In genomic region chr12:105189293-105189692, GRCh38 we compare ENCODE assay signal across 16 cellular contexts. TPM values are rescaled to one million over a fixed set of nuclear protein-coding genes. Genes with fewer than 3 reads are reported as not detected.
A peak's percentile ranks its signal among the peaks of the same experiment; 100 is the strongest.
DNase-seq lines count a peak whose midpoint lies in the region; ATAC-seq, FAIRE-seq and TF ChIP-seq lines count a peak whose summit lies in the region.
"Had no signal": no experiment of that assay in that cellular context is flagged by ENCODE, and none has a peak within 500 bp of the region (broad histone marks: within the 10 kb centered on the region; RNA-seq: fewer than 3 reads in every experiment).

No MANE protein-coding gene starts in this region.

- 75% methylated on average over 6 of the region's 6 CpGs for WGBS in A549 (ENCODE audit: missing lambda C conversion rate)
- 77 to 83% methylated on average over 2 to 4 of the region's 6 CpGs for WGBS in endodermal cell (ENCODE audit: insufficient coverage in 1 of 2, insufficient read length in 1 of 2), 2 experiments

- no peaks in the 10 kb centered on the region for H3K9me3 ChIP-seq in A549
- no peaks in the 10 kb centered on the region for H3K9me3 ChIP-seq in endodermal cell (ENCODE audit: control insufficient read depth, low read length)

- DNase-seq in activated CD4-positive, alpha-beta T cell treated with anti-CD3 and anti-CD28 coated beads for 36 hours, result no peak
- no peak for DNase-seq in activated CD4-positive, alpha-beta T cell treated with anti-CD3 and anti-CD28 coated beads, Interleukin-2, amount 10 ng/mL, durations not matched to agents 7 days and 5 days
- DNase-seq in A549 (ENCODE audit: low read depth in 1 of 2, low spot score in 1 of 2) (no peak), endodermal cell (no peak), nephron progenitor cell (no peak)
- no peak for DNase-seq in activated naive CD8-positive, alpha-beta T cell treated with anti-CD3 and anti-CD28 coated beads, Interleukin-2, amount 10 ng/mL, durations not matched to agents 7 days and 5 days
- DNase-seq: 8988T; ACHN; C1 segment of cervical spinal cord; Calu3; CD4-positive, alpha-beta T cell; DMS 273 treated with DMSO at 0.1 percent for 48 hours; H7 had no signal

- peaks cover 5% of the 10 kb centered on the region for H3K4me1 Mint-ChIP-seq in activated CD4-positive, alpha-beta T cell treated with anti-CD3 and anti-CD28 coated beads for 36 hours
- no peaks in the 10 kb centered on the region for H3K4me1 Mint-ChIP-seq in activated CD4-positive, alpha-beta T cell treated with anti-CD3 and anti-CD28 coated beads, Interleukin-2, amount 10 ng/mL, durations not matched to agents 7 days and 5 days
- H3K4me1 Mint-ChIP-seq in activated naive CD8-positive, alpha-beta T cell treated with anti-CD3 and anti-CD28 coated beads, Interleukin-2, amount 10 ng/mL, durations not matched to agents 7 days and 5 days, result no peaks in the 10 kb centered on the region
- H3K4me1 Mint-ChIP-seq in endodermal cell (no peaks in the 10 kb centered on the region), nephron progenitor cell (peaks cover 7% of the 10 kb centered on the region)
- H3K4me1 Mint-ChIP-seq: B cell, GM23338 had no signal

- H3K4me2 ChIP-seq in A549, result no peak overlapping the region
- H3K4me2 ChIP-seq: GM23338 had no signal

- intact Hi-C loops in activated CD4-positive, alpha-beta T cell treated with anti-CD3 and anti-CD28 coated beads for 36 hours (cut with DNase I, micrococcal nuclease), result no loop called here

- no peak overlapping the region for H3K4me3 ChIP-seq in A549
- H3K4me3 ChIP-seq in endodermal cell (ENCODE audit: low read length), result no peak overlapping the region
- H3K4me3 ChIP-seq: GM23338 had no signal

- peaks cover 29% of the 10 kb centered on the region for H3K36me3 Mint-ChIP-seq in activated CD4-positive, alpha-beta T cell treated with anti-CD3 and anti-CD28 coated beads for 36 hours (ENCODE audit: low read depth)
- peaks cover 54% of the 10 kb centered on the region for H3K36me3 Mint-ChIP-seq in activated CD4-positive, alpha-beta T cell treated with anti-CD3 and anti-CD28 coated beads, Interleukin-2, amount 10 ng/mL, durations not matched to agents 7 days and 5 days (ENCODE audit: low read depth)
- H3K36me3 Mint-ChIP-seq in activated naive CD8-positive, alpha-beta T cell treated with anti-CD3 and anti-CD28 coated beads, Interleukin-2, amount 10 ng/mL, durations not matched to agents 7 days and 5 days, result peaks cover 29% of the 10 kb centered on the region
- peaks cover 74% of the 10 kb centered on the region for H3K36me3 Mint-ChIP-seq in endodermal cell (ENCODE audit: low read depth)
- H3K36me3 Mint-ChIP-seq in nephron progenitor cell (ENCODE audit: low read depth), result peaks cover 98% of the 10 kb centered on the region

- H3K4me3 Mint-ChIP-seq in activated CD4-positive, alpha-beta T cell treated with anti-CD3 and anti-CD28 coated beads for 36 hours, result no peak overlapping the region
- H3K4me3 Mint-ChIP-seq in activated CD4-positive, alpha-beta T cell treated with anti-CD3 and anti-CD28 coated beads, Interleukin-2, amount 10 ng/mL, durations not matched to agents 7 days and 5 days, result no peak overlapping the region
- no peak overlapping the region for H3K4me3 Mint-ChIP-seq in activated naive CD8-positive, alpha-beta T cell treated with anti-CD3 and anti-CD28 coated beads, Interleukin-2, amount 10 ng/mL, durations not matched to agents 7 days and 5 days
- H3K4me3 Mint-ChIP-seq in endodermal cell (no peak overlapping the region), nephron progenitor cell (no peak overlapping the region)
- H3K4me3 Mint-ChIP-seq: B cell; CD4-positive, alpha-beta T cell; GM23338 had no signal

- H3K9ac ChIP-seq in endodermal cell (ENCODE audit: extremely low read depth, low read length, poor library complexity, severe bottlenecking), result no peak overlapping the region

- no peaks in the 10 kb centered on the region for H3K9me3 Mint-ChIP-seq in activated CD4-positive, alpha-beta T cell treated with anti-CD3 and anti-CD28 coated beads for 36 hours (ENCODE audit: low read depth)
- no peaks in the 10 kb centered on the region for H3K9me3 Mint-ChIP-seq in activated CD4-positive, alpha-beta T cell treated with anti-CD3 and anti-CD28 coated beads, Interleukin-2, amount 10 ng/mL, durations not matched to agents 7 days and 5 days
- no peaks in the 10 kb centered on the region for H3K9me3 Mint-ChIP-seq in activated naive CD8-positive, alpha-beta T cell treated with anti-CD3 and anti-CD28 coated beads, Interleukin-2, amount 10 ng/mL, durations not matched to agents 7 days and 5 days
- no peaks in the 10 kb centered on the region for H3K9me3 Mint-ChIP-seq in endodermal cell
- peaks cover 18% of the 10 kb centered on the region for H3K9me3 Mint-ChIP-seq in nephron progenitor cell

- H3K27ac Mint-ChIP-seq in activated CD4-positive, alpha-beta T cell treated with anti-CD3 and anti-CD28 coated beads for 36 hours, result peak overlapping the region; percentile 21
- no peak overlapping the region for H3K27ac Mint-ChIP-seq in activated CD4-positive, alpha-beta T cell treated with anti-CD3 and anti-CD28 coated beads, Interleukin-2, amount 10 ng/mL, durations not matched to agents 7 days and 5 days
- peak overlapping the region; percentile 11 for H3K27ac Mint-ChIP-seq in activated naive CD8-positive, alpha-beta T cell treated with anti-CD3 and anti-CD28 coated beads, Interleukin-2, amount 10 ng/mL, durations not matched to agents 7 days and 5 days
- peak overlapping the region; percentile 28 for H3K27ac Mint-ChIP-seq in endodermal cell
- H3K27ac Mint-ChIP-seq in nephron progenitor cell, result no peak overlapping the region
- H3K27ac Mint-ChIP-seq: B cell; CD4-positive, alpha-beta T cell; GM23338 had no signal

- H3K27me3 ChIP-seq in endodermal cell (ENCODE audit: control insufficient read depth, insufficient read depth, low read length, poor library complexity, severe bottlenecking), result no peaks in the 10 kb centered on the region

- no peak for TF ChIP-seq RAD21 in A549 (conservative IDR thresholded peaks at IDR 0.05 in 1 of 2, IDR thresholded peaks at IDR 0.05 in 1 of 2)

- POLR2A ChIA-PET in activated CD4-positive, alpha-beta T cell treated with anti-CD3 and anti-CD28 coated beads for 36 hours (lab: Charles Lee), result interaction anchor here (1.0 kb wide), 1 partner anchor 16 kb away, joined by 3 read pairs; no protein-coding TSS in a partner anchor
- POLR2A ChIA-PET in activated CD4-positive, alpha-beta T cell treated with anti-CD3 and anti-CD28 coated beads, Interleukin-2, amount 10 ng/mL, durations not matched to agents 7 days and 5 days (lab: Charles Lee), result no interaction called here
- POLR2A ChIA-PET in A549 (lab: Yijun Ruan, JAX), result no interaction called here
- POLR2A ChIA-PET in activated naive CD8-positive, alpha-beta T cell treated with anti-CD3 and anti-CD28 coated beads, Interleukin-2, amount 10 ng/mL, durations not matched to agents 7 days and 5 days (lab: Charles Lee), result no interaction called here

- no peak for ATAC-seq in activated CD4-positive, alpha-beta T cell treated with anti-CD3 and anti-CD28 coated beads for 36 hours
- ATAC-seq in A549 (no peak), HG03159 (IDR thresholded peaks at IDR 0.05; ENCODE audit: unreplicated experiment) (no peak)
- no peak for ATAC-seq in activated naive CD8-positive, alpha-beta T cell treated with anti-CD3 and anti-CD28 coated beads, Interleukin-2, amount 10 ng/mL, durations not matched to agents 7 days and 5 days (ENCODE audit: low read depth)
- ATAC-seq: GM23338 had no signal

- peaks cover 71% of the 10 kb centered on the region for H3K36me3 ChIP-seq in endodermal cell (ENCODE audit: control insufficient read depth, insufficient read depth, low read length)

- H3K27ac ChIP-seq in A549 (0 out of 6 replicates have a peak overlapping the region, but pooled peaks of 1 of the 2 experiments have one; percentile 10), endodermal cell (ENCODE audit: low read depth, low read length) (no peak overlapping the region)

- H3K4me1 ChIP-seq in A549, result no peaks in the 10 kb centered on the region
- no peaks in the 10 kb centered on the region for H3K4me1 ChIP-seq in endodermal cell (ENCODE audit: control insufficient read depth, insufficient read depth, low read length)

- TF ChIP-seq CTCF in A549 (IDR thresholded peaks at IDR 0.05), result no peak
- TF ChIP-seq CTCF in endodermal cell (conservative IDR thresholded peaks at IDR 0.05), result no peak
- TF ChIP-seq CTCF in nephron progenitor cell (IDR thresholded peaks at IDR 0.05), result no peak

- no peak for FAIRE-seq in A549 (lab: Jason Lieb, UNC)

- no peaks in the 10 kb centered on the region for H3K27me3 Mint-ChIP-seq in activated CD4-positive, alpha-beta T cell treated with anti-CD3 and anti-CD28 coated beads for 36 hours
- no peaks in the 10 kb centered on the region for H3K27me3 Mint-ChIP-seq in activated CD4-positive, alpha-beta T cell treated with anti-CD3 and anti-CD28 coated beads, Interleukin-2, amount 10 ng/mL, durations not matched to agents 7 days and 5 days
- H3K27me3 Mint-ChIP-seq in activated naive CD8-positive, alpha-beta T cell treated with anti-CD3 and anti-CD28 coated beads, Interleukin-2, amount 10 ng/mL, durations not matched to agents 7 days and 5 days, result no peaks in the 10 kb centered on the region
- no peaks in the 10 kb centered on the region for H3K27me3 Mint-ChIP-seq in endodermal cell (ENCODE audit: insufficient read depth)
- peaks cover under 1% of the 10 kb centered on the region for H3K27me3 Mint-ChIP-seq in nephron progenitor cell (ENCODE audit: low read depth, poor library complexity)
- H3K27me3 Mint-ChIP-seq: B cell; CD4-positive, alpha-beta T cell had no signal

- TF ChIP-seq EP300 in A549 (IDR thresholded peaks at IDR 0.05), result no peak

- no peak for TF ChIP-seq POLR2A in A549 (IDR thresholded peaks at IDR 0.05; ENCODE audit: low read length)

- CTCF ChIA-PET in activated CD4-positive, alpha-beta T cell treated with anti-CD3 and anti-CD28 coated beads for 36 hours (lab: Charles Lee), result no interaction called here
- CTCF ChIA-PET in activated CD4-positive, alpha-beta T cell treated with anti-CD3 and anti-CD28 coated beads, Interleukin-2, amount 10 ng/mL, durations not matched to agents 7 days and 5 days (lab: Charles Lee), result interaction anchor here (0.6 to 1.9 kb wide), 2 partner anchors 12 to 98 kb away, joined by 4 read pairs; no protein-coding TSS in a partner anchor
- CTCF ChIA-PET in A549 (lab: Yijun Ruan, JAX), result interaction anchor here (0.7 to 1.6 kb wide), 4 partner anchors 9 to 16 kb away, joined by 3 to 4 read pairs (median 4); no protein-coding TSS in a partner anchor

RNA-seq across cellular contexts. Expression of gene APPL2, which starts 46.7 kb away (rescaled TPM):
- 10 to 100 TPM; 13.9 to 17.2 TPM for total RNA-seq in activated CD4-positive, alpha-beta T cell treated with anti-CD3 and anti-CD28 coated beads for 36 hours
- 10 to 100 TPM; 24.6 to 27.3 TPM for total RNA-seq in activated CD4-positive, alpha-beta T cell treated with anti-CD3 and anti-CD28 coated beads, Interleukin-2, amount 10 ng/mL, durations not matched to agents 7 days and 5 days
- polyA plus RNA-seq in A549 (2011; rRNA removed), result 48.1 and 62.6 TPM in 2 replicates
- polyA plus RNA-seq in A549 (2012; cell fraction: cytosol; rRNA removed), result 19.2 and 22.1 TPM in 2 replicates
- polyA plus RNA-seq in A549 (2012; cell fraction: nucleus; rRNA removed), result 15.7 and 23.0 TPM in 2 replicates
- 21.7 to 25.8 TPM (median 24.1 TPM) in 3 replicates for polyA plus RNA-seq in A549 (2017; fragmentation: RNase III; extraction: RNeasy Plus Mini Kit Qiagen cat#74134 plus additional on column Dnase treatment)
- polyA minus RNA-seq in A549 (2011; rRNA and poly(A)+ RNA removed), result 34.5 and 37.0 TPM in 2 replicates
- 10 to 100 TPM; 35.0 to 42.8 TPM for total RNA-seq in activated naive CD8-positive, alpha-beta T cell treated with anti-CD3 and anti-CD28 coated beads, Interleukin-2, amount 10 ng/mL, durations not matched to agents 7 days and 5 days
- total RNA-seq in endodermal cell, result 10 to 100 TPM; 31.8 to 35.2 TPM
- polyA plus RNA-seq in endodermal cell (2013, experiment 1 of 2), result 40.4 TPM
- polyA plus RNA-seq in endodermal cell (2013, experiment 2 of 2), result 37.2 TPM

Comparison
In these comparisons a context has a peak if more than half of its experiments do, and no peak if none do; other contexts are left out.
1. H3K27ac Mint-ChIP-seq: peak in activated CD4-positive, alpha-beta T cell treated with anti-CD3 and anti-CD28 coated beads for 36 hours (single experiment), activated naive CD8-positive, alpha-beta T cell treated with anti-CD3 and anti-CD28 coated beads, Interleukin-2, amount 10 ng/mL, durations not matched to agents 7 days and 5 days (single experiment) and endodermal cell (single experiment); none in activated CD4-positive, alpha-beta T cell treated with anti-CD3 and anti-CD28 coated beads, Interleukin-2, amount 10 ng/mL, durations not matched to agents 7 days and 5 days (single experiment) and nephron progenitor cell (single experiment).